ENCODE assay signal across 8 cellular contexts in genomic region chr11:44927174-44927661, GRCh38. TPM values are rescaled to one million over a fixed set of nuclear protein-coding genes. Genes with fewer than 3 reads are reported as not detected.
DNase-seq lines count a peak whose midpoint lies in the region; ATAC-seq and TF ChIP-seq lines count a peak whose summit lies in the region.

No MANE protein-coding gene starts in this region.

- H3K9me2 ChIP-seq in DOHH2 (replicated peaks; ENCODE audit: control insufficient read depth, low read length) = no peaks in the 10 kb centered on the region

- no peaks in the 10 kb centered on the region for H3K79me2 ChIP-seq in DOHH2 (ENCODE audit: control insufficient read depth, low read length)

- H3K4me3 ChIP-seq in DOHH2 (ENCODE audit: low read length) = no peak overlapping the region

- peak; percentile 58 for DNase-seq in LHCN-M2 (ENCODE audit: low read depth)
- peak; percentile 41 for DNase-seq in SHP77 treated with DMSO at 0.1 percent for 48 hours (lab: John Stamatoyannopoulos, UW)
- peak; percentile 69 for DNase-seq in activated naive CD4-positive, alpha-beta T cell treated with anti-CD3 and anti-CD28 coated beads for 36 hours
- DNase-seq in glomerular visceral epithelial cell (ENCODE audit: extremely low spot score) = peak; percentile 55
- DNase-seq in progenitor cell of endocrine pancreas (ENCODE audit: low spot score, unreplicated experiment) = peak; percentile 76

- H3K4me2 ChIP-seq in DOHH2 (ENCODE audit: low read length) = no peak overlapping the region

- CTCF ChIA-PET in activated naive CD4-positive, alpha-beta T cell treated with anti-CD3 and anti-CD28 coated beads for 36 hours (lab: Charles Lee) = interaction anchor here (0.6 to 17.1 kb wide), 33 partner anchors 9 to 909 kb away, joined by 3 to 741 read pairs (median 3); no protein-coding TSS in a partner anchor

- H3K9me3 Mint-ChIP-seq in activated naive CD4-positive, alpha-beta T cell treated with anti-CD3 and anti-CD28 coated beads for 36 hours = no peaks in the 10 kb centered on the region
- no peaks in the 10 kb centered on the region for H3K9me3 Mint-ChIP-seq in progenitor cell of endocrine pancreas (ENCODE audit: low read depth)

- H4K20me1 ChIP-seq in DOHH2 (ENCODE audit: control insufficient read depth, insufficient read depth, low read depth, low read length) = peaks cover 2% of the 10 kb centered on the region; the same call in 1 of the 2 replicates

- TF ChIP-seq CTCF in DOHH2 (IDR thresholded peaks at IDR 0.05; ENCODE audit: low read depth, low read length, poor library complexity, severe bottlenecking) (peak; percentile 88), progenitor cell of endocrine pancreas (IDR thresholded peaks at IDR 0.05; ENCODE audit: unreplicated experiment) (peak; percentile 95)

- intact Hi-C loops in activated naive CD4-positive, alpha-beta T cell treated with anti-CD3 and anti-CD28 coated beads for 36 hours (cut with micrococcal nuclease) = loop anchor here (1.0 kb wide), 2 partner anchors 176 to 366 kb away; no protein-coding TSS in a partner anchor

- no peaks in the 10 kb centered on the region for H3F3A ChIP-seq in DOHH2 (ENCODE audit: control insufficient read depth, insufficient read depth)

- no peaks in the 10 kb centered on the region for H3K36me3 ChIP-seq in DOHH2 (ENCODE audit: control insufficient read depth, low read length)

- H3K27me3 Mint-ChIP-seq in activated naive CD4-positive, alpha-beta T cell treated with anti-CD3 and anti-CD28 coated beads for 36 hours (ENCODE audit: low read depth) = no peaks in the 10 kb centered on the region
- H3K27me3 Mint-ChIP-seq in progenitor cell of endocrine pancreas = no peaks in the 10 kb centered on the region

- no peaks in the 10 kb centered on the region for H3K4me1 ChIP-seq in DOHH2 (ENCODE audit: control insufficient read depth, low read length)

- H3K27ac Mint-ChIP-seq in activated naive CD4-positive, alpha-beta T cell treated with anti-CD3 and anti-CD28 coated beads for 36 hours = no peak overlapping the region
- no peak overlapping the region for H3K27ac Mint-ChIP-seq in progenitor cell of endocrine pancreas

- no peaks in the 10 kb centered on the region for H3K4me1 Mint-ChIP-seq in activated naive CD4-positive, alpha-beta T cell treated with anti-CD3 and anti-CD28 coated beads for 36 hours (ENCODE audit: low read depth)
- peaks cover 3% of the 10 kb centered on the region for H3K4me1 Mint-ChIP-seq in progenitor cell of endocrine pancreas (ENCODE audit: low read depth)

- H3K27me3 ChIP-seq in DOHH2 (ENCODE audit: control insufficient read depth, low read length) = 0 out of 2 replicates have a peak, but pooled peaks cover 7% of the 10 kb centered on the region

- ATAC-seq in HG02623 (IDR thresholded peaks at IDR 0.05; ENCODE audit: unreplicated experiment) = no peak
- no peak for ATAC-seq in GM21423 (IDR thresholded peaks at IDR 0.05; ENCODE audit: unreplicated experiment)

- H3K9me3 ChIP-seq in DOHH2 (ENCODE audit: control insufficient read depth, insufficient read depth, low read length) = no peaks in the 10 kb centered on the region

- H3K4me3 Mint-ChIP-seq in activated naive CD4-positive, alpha-beta T cell treated with anti-CD3 and anti-CD28 coated beads for 36 hours = no peak overlapping the region
- no peak overlapping the region for H3K4me3 Mint-ChIP-seq in progenitor cell of endocrine pancreas (ENCODE audit: low read depth)

- no peaks in the 10 kb centered on the region for H3K36me3 Mint-ChIP-seq in activated naive CD4-positive, alpha-beta T cell treated with anti-CD3 and anti-CD28 coated beads for 36 hours (ENCODE audit: low read depth)
- H3K36me3 Mint-ChIP-seq in progenitor cell of endocrine pancreas (ENCODE audit: insufficient read depth) = peaks cover 3% of the 10 kb centered on the region

- no peak overlapping the region for H3K27ac ChIP-seq in DOHH2 (ENCODE audit: low read depth, low read length)

RNA-seq across cellular contexts. Expression of gene TP53I11, which starts 23.5 kb away (rescaled TPM):
- total RNA-seq in LHCN-M2 (2014; rRNA removed) (13.3 and 21.6 TPM in 2 replicates), progenitor cell of endocrine pancreas (71.8 and 82.8 TPM in 2 replicates)
- 17.7 TPM for polyA plus RNA-seq in LHCN-M2 (2012)
- 10 to 100 TPM; 10.3 to 14.0 TPM for total RNA-seq in activated naive CD4-positive, alpha-beta T cell treated with anti-CD3 and anti-CD28 coated beads for 36 hours
